Comparison of ENCODE assay signal across 8 cellular contexts in the genomic region with DNA sequence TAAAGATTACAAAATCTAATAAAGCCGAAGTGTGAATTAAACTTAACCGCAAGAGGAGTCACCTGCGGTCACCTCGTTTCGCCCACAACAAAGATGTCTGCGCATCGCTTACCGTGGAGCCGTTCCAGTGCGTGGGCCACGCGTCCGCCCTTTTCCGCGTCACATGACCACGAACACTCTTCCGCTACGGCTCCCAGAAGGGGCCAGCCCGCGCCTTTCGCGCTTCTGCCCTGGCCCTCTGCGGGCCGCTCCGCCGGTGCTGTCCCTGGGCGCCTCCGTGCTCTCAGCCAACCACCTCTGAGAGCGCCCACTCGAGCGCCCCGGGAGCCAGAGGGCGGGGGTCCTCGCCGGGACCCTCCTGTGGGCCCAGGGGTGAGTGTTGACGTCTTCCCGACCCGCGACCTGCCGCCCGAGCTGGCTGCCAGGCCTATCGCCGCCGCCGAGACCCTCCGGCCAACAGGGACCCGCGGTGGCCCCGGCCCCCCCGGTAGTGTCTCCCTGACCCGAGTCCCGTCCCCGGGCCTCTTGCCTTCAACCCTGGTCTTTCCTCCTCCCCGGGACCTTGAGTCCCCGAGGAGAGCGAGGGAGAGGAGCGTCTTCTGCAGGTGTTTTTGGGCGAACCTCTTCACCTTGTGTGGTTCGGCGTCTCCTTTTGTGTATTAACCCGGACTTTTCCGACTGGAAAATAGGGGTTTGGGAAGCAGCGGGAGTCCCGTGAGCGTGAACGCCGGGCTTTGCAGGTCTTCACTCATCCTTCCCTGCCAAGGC. TPM values are rescaled to one million over a fixed set of nuclear protein-coding genes. Genes with fewer than 3 reads are reported as not detected.
DNase-seq lines count a peak whose midpoint lies in the region; ATAC-seq and TF ChIP-seq lines count a peak whose summit lies in the region.

A gene with protein sequence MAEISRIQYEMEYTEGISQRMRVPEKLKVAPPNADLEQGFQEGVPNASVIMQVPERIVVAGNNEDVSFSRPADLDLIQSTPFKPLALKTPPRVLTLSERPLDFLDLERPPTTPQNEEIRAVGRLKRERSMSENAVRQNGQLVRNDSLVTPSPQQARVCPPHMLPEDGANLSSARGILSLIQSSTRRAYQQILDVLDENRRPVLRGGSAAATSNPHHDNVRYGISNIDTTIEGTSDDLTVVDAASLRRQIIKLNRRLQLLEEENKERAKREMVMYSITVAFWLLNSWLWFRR (plus strand): TSS at position 196 of the 768 bp plus-strand sequence. CDS start 5,415 bp downstream, outside the sequence.

- H3K36me3 ChIP-seq in WERI-Rb-1 (peaks cover 7% of the 10 kb centered on the region), mammary epithelial cell (ENCODE audit: insufficient read depth, low read length) (no peaks in the 10 kb centered on the region), iPS-20b (ENCODE audit: insufficient read depth, low read depth, low read length) (peaks cover 1% of the 10 kb centered on the region)

- H3K4me1 ChIP-seq in mammary epithelial cell (ENCODE audit: insufficient read depth, low read length): peaks cover 12% of the 10 kb centered on the region
- peaks cover 17% of the 10 kb centered on the region; the same call in 1 of the 2 replicates for H3K4me1 ChIP-seq in iPS-20b (ENCODE audit: insufficient read depth, low read length)

- TF ChIP-seq CTCF in WERI-Rb-1 (IDR thresholded peaks at IDR 0.05; ENCODE audit: low read depth, low read length): peak; percentile 59
- peak; percentile 11 to 53 for TF ChIP-seq CTCF in mammary epithelial cell (conservative IDR thresholded peaks at IDR 0.05 in 1 of 2, IDR thresholded peaks at IDR 0.05 in 1 of 2; ENCODE audit: extremely low read depth in 1 of 2, insufficient read depth in 1 of 2, low read depth in 1 of 2, low read length in 2 of 2)

- in situ Hi-C loops in mammary epithelial cell (cut with MboI; ENCODE audit: low sequenced_read_pairs in 2 of 2): no loop called here

- H3K79me2 ChIP-seq in mammary epithelial cell (ENCODE audit: insufficient read depth, low read length): peaks cover 44% of the 10 kb centered on the region

- H2AFZ ChIP-seq in mammary epithelial cell (ENCODE audit: low read depth, low read length): peak within 1 kb of the TSS; percentile 95

- dilution Hi-C loops in mammary epithelial cell (cut with HindIII; ENCODE audit: low sequenced_read_pairs): no loop called here

- peak within 1 kb of the TSS; percentile 82 for H3K4me2 ChIP-seq in mammary epithelial cell (ENCODE audit: insufficient read depth, low read depth, low read length)

- peak; percentile 98 for ATAC-seq in GM18873 (IDR thresholded peaks at IDR 0.05; ENCODE audit: low FRiP score, unreplicated experiment)
- peak; percentile 96 for ATAC-seq in HG03139 (IDR thresholded peaks at IDR 0.05; ENCODE audit: unreplicated experiment)

- H3K27ac ChIP-seq in WERI-Rb-1 (peak within 1 kb of the TSS; percentile 95), mammary epithelial cell (ENCODE audit: insufficient read depth, low read depth, low read length) (peak within 1 kb of the TSS; percentile 78), iPS-20b (ENCODE audit: low read length) (peak within 1 kb of the TSS; percentile 79), skin epidermis (peak within 1 kb of the TSS; percentile 82 to 99 (median 93))

- no peaks in the 10 kb centered on the region for H4K20me1 ChIP-seq in mammary epithelial cell (ENCODE audit: insufficient read depth, low read length)

- H3K9me3 ChIP-seq in WERI-Rb-1 (ENCODE audit: severe bottlenecking) (peaks cover 6% of the 10 kb centered on the region), mammary epithelial cell (replicated peaks; ENCODE audit: insufficient read depth, low read length) (no peaks in the 10 kb centered on the region), iPS-20b (ENCODE audit: insufficient read depth, low read depth, low read length) (peaks cover 10% of the 10 kb centered on the region; the same call in 1 of the 2 replicates)

- DNase-seq in AG08395 (ENCODE audit: low spot score): peak; percentile 96
- peak; percentile 74 for DNase-seq in NCI-H2196 treated with DMSO at 0.1 percent for 48 hours (lab: John Stamatoyannopoulos, UW; ENCODE audit: unreplicated experiment)
- DNase-seq in WERI-Rb-1: peak; percentile 94
- DNase-seq in mammary epithelial cell: peak; percentile 91

- intact Hi-C loops in mammary epithelial cell (cut with micrococcal nuclease): loop anchor here (1.0 to 5.0 kb wide), 3 partner anchors 52 to 195 kb away; a partner anchor contains a TSS

- no peaks in the 10 kb centered on the region for H3K27me3 ChIP-seq in WERI-Rb-1 (ENCODE audit: insufficient read depth, low read depth, severe bottlenecking)
- no peaks in the 10 kb centered on the region for H3K27me3 ChIP-seq in mammary epithelial cell (ENCODE audit: insufficient read depth, low read length)
- no peaks in the 10 kb centered on the region for H3K27me3 ChIP-seq in iPS-20b (ENCODE audit: insufficient read depth, low read length)

- peak within 1 kb of the TSS; percentile 83 for H3K4me3 ChIP-seq in WERI-Rb-1 (ENCODE audit: low read depth, low read length)
- H3K4me3 ChIP-seq in mammary epithelial cell (replicated peaks in 1 of 3; ENCODE audit: insufficient read depth in 1 of 3, low read depth in 2 of 3, low read length in 3 of 3): peak within 1 kb of the TSS; percentile 69 to 89 (median 77)
- peak within 1 kb of the TSS; percentile 95 for H3K4me3 ChIP-seq in iPS-20b (ENCODE audit: low read length)
- peak within 1 kb of the TSS; percentile 66 to 90 (median 86) for H3K4me3 ChIP-seq in skin epidermis

- TSS peak; percentile 61 for BruUV-seq in mammary epithelial cell (replicated peaks; lab: Mats Ljungman, UMichigan)

- WGBS in mammary epithelial cell (ENCODE audit: low coverage, missing lambda C conversion rate): 2% methylated on average over 24 of the region's 67 CpGs

- CTCF ChIA-PET in mammary epithelial cell (lab: Charles Lee; ENCODE audit: low non-redundant PET): no interaction called here

- peak within 1 kb of the TSS; percentile 85 for H3K9ac ChIP-seq in mammary epithelial cell (ENCODE audit: insufficient read depth, low read length)
- peak within 1 kb of the TSS; percentile 90 for H3K9ac ChIP-seq in iPS-20b (ENCODE audit: low read depth, low read length)

RNA-seq across cellular contexts. Expression of the gene that starts here (rescaled TPM):
- total RNA-seq in mammary epithelial cell: 10 to 100 TPM; 44.2 to 56.0 TPM
- polyA plus RNA-seq in mammary epithelial cell: 44.4 TPM
- polyA minus RNA-seq in mammary epithelial cell: 70.6 TPM

Comparison
In these comparisons a context has a peak if more than half of its experiments do, and no peak if none do; other contexts are left out.
1. Peak in every context shown above with its lines: DNase-seq, ATAC-seq, H3K4me3 ChIP-seq and H3K27ac ChIP-seq.